Comparison of ENCODE assay signal across 9 cellular contexts in genomic region chr20:62707981-62708521, GRCh38. TPM values are rescaled to one million over a fixed set of nuclear protein-coding genes. Genes with fewer than 3 reads are reported as not detected.
DNase-seq lines count a peak whose midpoint lies in the region; ATAC-seq and TF ChIP-seq lines count a peak whose summit lies in the region.
"Had no signal": no experiment of that assay in that cellular context is flagged by ENCODE, and none has a peak within 500 bp of the region (broad histone marks: within the 10 kb centered on the region; RNA-seq: fewer than 3 reads in every experiment).

No MANE protein-coding gene starts in this region.

- H3K27ac Mint-ChIP-seq in chondrocyte (ENCODE audit: unreplicated experiment): no peak overlapping the region
- no peak overlapping the region for H3K27ac Mint-ChIP-seq in activated T-helper 2 cell treated with anti-CD3 and anti-CD28 coated beads, Interferon-gamma antibody, Interleukin-2, Interleukin-4, amounts not matched to agents 10 μg/mL and 5 μg/mL and 100 μg/mL, durations not matched to agents 14 hours and 24 hours and 36 hours
- no peak overlapping the region for H3K27ac Mint-ChIP-seq in T-helper 2 cell treated with Interferon-gamma antibody and Interleukin-4, amounts not matched to agents 5 μg/mL and 100 μg/mL, for 36 hours

- ATAC-seq in HG02642 (IDR thresholded peaks at IDR 0.05; ENCODE audit: poor library complexity, unreplicated experiment): no peak

- peaks cover 18% of the 10 kb centered on the region for H3K4me1 Mint-ChIP-seq in chondrocyte (ENCODE audit: low read depth)
- peaks cover 5% of the 10 kb centered on the region for H3K4me1 Mint-ChIP-seq in activated T-helper 2 cell treated with anti-CD3 and anti-CD28 coated beads, Interferon-gamma antibody, Interleukin-2, Interleukin-4, amounts not matched to agents 10 μg/mL and 5 μg/mL and 100 μg/mL, durations not matched to agents 14 hours and 24 hours and 36 hours (ENCODE audit: low read depth)
- peaks cover 6% of the 10 kb centered on the region for H3K4me1 Mint-ChIP-seq in T-helper 2 cell treated with Interferon-gamma antibody and Interleukin-4, amounts not matched to agents 5 μg/mL and 100 μg/mL, for 36 hours (ENCODE audit: low read depth)

- H3K4me3 Mint-ChIP-seq in chondrocyte (ENCODE audit: unreplicated experiment): no peak overlapping the region
- H3K4me3 Mint-ChIP-seq in activated T-helper 2 cell treated with anti-CD3 and anti-CD28 coated beads, Interferon-gamma antibody, Interleukin-2, Interleukin-4, amounts not matched to agents 10 μg/mL and 5 μg/mL and 100 μg/mL, durations not matched to agents 14 hours and 24 hours and 36 hours (ENCODE audit: low read depth): no peak overlapping the region
- H3K4me3 Mint-ChIP-seq in T-helper 2 cell treated with Interferon-gamma antibody and Interleukin-4, amounts not matched to agents 5 μg/mL and 100 μg/mL, for 36 hours: no peak overlapping the region

- H3K36me3 Mint-ChIP-seq in chondrocyte (ENCODE audit: low read depth): no peaks in the 10 kb centered on the region
- no peaks in the 10 kb centered on the region for H3K36me3 Mint-ChIP-seq in activated T-helper 2 cell treated with anti-CD3 and anti-CD28 coated beads, Interferon-gamma antibody, Interleukin-2, Interleukin-4, amounts not matched to agents 10 μg/mL and 5 μg/mL and 100 μg/mL, durations not matched to agents 14 hours and 24 hours and 36 hours (ENCODE audit: low read depth)
- H3K36me3 Mint-ChIP-seq in T-helper 2 cell treated with Interferon-gamma antibody and Interleukin-4, amounts not matched to agents 5 μg/mL and 100 μg/mL, for 36 hours (ENCODE audit: low read depth): no peaks in the 10 kb centered on the region

- peaks cover 36% of the 10 kb centered on the region for H3K27me3 Mint-ChIP-seq in chondrocyte (ENCODE audit: low read depth)
- peaks cover 48% of the 10 kb centered on the region for H3K27me3 Mint-ChIP-seq in activated T-helper 2 cell treated with anti-CD3 and anti-CD28 coated beads, Interferon-gamma antibody, Interleukin-2, Interleukin-4, amounts not matched to agents 10 μg/mL and 5 μg/mL and 100 μg/mL, durations not matched to agents 14 hours and 24 hours and 36 hours (ENCODE audit: low read depth)
- peaks cover 52% of the 10 kb centered on the region for H3K27me3 Mint-ChIP-seq in T-helper 2 cell treated with Interferon-gamma antibody and Interleukin-4, amounts not matched to agents 5 μg/mL and 100 μg/mL, for 36 hours (ENCODE audit: low read depth)

- DNase-seq in NCI-H748 (lab: John Stamatoyannopoulos, UW; ENCODE audit: unreplicated experiment): peak; percentile 48
- no peak for DNase-seq in NCI-H748 treated with DMSO at 0.1 percent for 48 hours (lab: John Stamatoyannopoulos, UW)
- peak; percentile 84 to 98 for DNase-seq in NCI-H524 (lab: John Stamatoyannopoulos, UW)
- DNase-seq in chondrocyte (ENCODE audit: low spot score): peak; percentile 73
- DNase-seq in stimulated activated CD4-positive, alpha-beta T cell treated with anti-CD3 and anti-CD28 coated beads, Interleukin-2, amount 100 ng/mL, for 24 hours: peak; percentile 36 to 42
- no peak for DNase-seq in activated T-helper 2 cell treated with anti-CD3 and anti-CD28 coated beads, Interferon-gamma antibody, Interleukin-2, Interleukin-4, amounts not matched to agents 10 μg/mL and 5 μg/mL and 100 μg/mL, durations not matched to agents 14 hours and 24 hours and 36 hours (ENCODE audit: low spot score)
- DNase-seq in T-helper 2 cell treated with Interferon-gamma antibody and Interleukin-4, amounts not matched to agents 5 μg/mL and 100 μg/mL, for 36 hours (ENCODE audit: low spot score): no peak

- no peaks in the 10 kb centered on the region for H3K9me3 Mint-ChIP-seq in chondrocyte (ENCODE audit: low read depth)
- H3K9me3 Mint-ChIP-seq in activated T-helper 2 cell treated with anti-CD3 and anti-CD28 coated beads, Interferon-gamma antibody, Interleukin-2, Interleukin-4, amounts not matched to agents 10 μg/mL and 5 μg/mL and 100 μg/mL, durations not matched to agents 14 hours and 24 hours and 36 hours: no peaks in the 10 kb centered on the region
- H3K9me3 Mint-ChIP-seq in T-helper 2 cell treated with Interferon-gamma antibody and Interleukin-4, amounts not matched to agents 5 μg/mL and 100 μg/mL, for 36 hours: no peaks in the 10 kb centered on the region

- intact Hi-C loops in activated T-helper 2 cell treated with anti-CD3 and anti-CD28 coated beads, Interferon-gamma antibody, Interleukin-2, Interleukin-4, amounts not matched to agents 10 μg/mL and 5 μg/mL and 100 μg/mL, durations not matched to agents 14 hours and 24 hours and 36 hours (cut with micrococcal nuclease): loop anchor here (5.0 kb wide), 1 partner anchor 34 kb away; no protein-coding TSS in a partner anchor

- TF ChIP-seq CTCF in chondrocyte (IDR thresholded peaks at IDR 0.05): peak; percentile 43

RNA-seq across cellular contexts. Expression of gene NTSR1, which starts 0.6 kb away (rescaled TPM):
- 0.10 TPM in 1 of 3 replicates, not detected in the others for total RNA-seq in chondrocyte
- not detected in 2 replicates for total RNA-seq in activated T-helper 2 cell treated with anti-CD3 and anti-CD28 coated beads, Interferon-gamma antibody, Interleukin-2, Interleukin-4, amounts not matched to agents 10 μg/mL and 5 μg/mL and 100 μg/mL, durations not matched to agents 14 hours and 24 hours and 36 hours
- total RNA-seq: renal cortical epithelial cell had no signal

Comparison
In these comparisons a context has a peak if more than half of its experiments do, and no peak if none do; other contexts are left out.
1. DNase-seq: peak in NCI-H748 (single experiment), NCI-H524 (2 of 2), chondrocyte (single experiment) and stimulated activated CD4-positive, alpha-beta T cell treated with anti-CD3 and anti-CD28 coated beads, Interleukin-2, amount 100 ng/mL, for 24 hours (2 of 2); none in NCI-H748 treated with DMSO at 0.1 percent for 48 hours (single experiment), activated T-helper 2 cell treated with anti-CD3 and anti-CD28 coated beads, Interferon-gamma antibody, Interleukin-2, Interleukin-4, amounts not matched to agents 10 μg/mL and 5 μg/mL and 100 μg/mL, durations not matched to agents 14 hours and 24 hours and 36 hours (single experiment) and T-helper 2 cell treated with Interferon-gamma antibody and Interleukin-4, amounts not matched to agents 5 μg/mL and 100 μg/mL, for 36 hours (single experiment).